Comparison of ENCODE assay signal across 13 cellular contexts in genomic region chr3:187014417-187014864, GRCh38.
DNase-seq lines count a peak whose midpoint lies in the region; ATAC-seq and TF ChIP-seq lines count a peak whose summit lies in the region.
"Had no signal": no experiment of that assay in that cellular context is flagged by ENCODE, and none has a peak within 500 bp of the region (broad histone marks: within the 10 kb centered on the region; RNA-seq: fewer than 3 reads in every experiment).

No MANE protein-coding gene starts in this region.

- peak overlapping the region; percentile 28 for H3K27ac ChIP-seq in VCaP

- H3K27me3 Mint-ChIP-seq in activated CD8-positive, alpha-beta T cell treated with anti-CD3 and anti-CD28 coated beads for 36 hours: no peaks in the 10 kb centered on the region
- no peaks in the 10 kb centered on the region for H3K27me3 Mint-ChIP-seq in activated CD8-positive, alpha-beta T cell treated with anti-CD3 and anti-CD28 coated beads, Interleukin-2, amount 10 ng/mL, durations not matched to agents 7 days and 5 days (ENCODE audit: low read depth)
- no peaks in the 10 kb centered on the region for H3K27me3 Mint-ChIP-seq in stimulated activated naive CD8-positive, alpha-beta T cell treated with anti-CD3 and anti-CD28 coated beads, Interleukin-15, amount 100 ng/mL, for 72 hours
- H3K27me3 Mint-ChIP-seq in mesothelial cell of epicardium (ENCODE audit: low read depth): no peaks in the 10 kb centered on the region

- no peak for DNase-seq in activated CD8-positive, alpha-beta T cell treated with anti-CD3 and anti-CD28 coated beads for 36 hours
- no peak for DNase-seq in activated CD8-positive, alpha-beta T cell treated with anti-CD3 and anti-CD28 coated beads, Interleukin-2, amount 10 ng/mL, durations not matched to agents 7 days and 5 days
- peak; percentile 28 to 45 for DNase-seq in foreskin fibroblast
- DNase-seq in stimulated activated naive CD8-positive, alpha-beta T cell treated with anti-CD3 and anti-CD28 coated beads, Interleukin-15, amount 100 ng/mL, for 72 hours: no peak
- no peak for DNase-seq in C1 segment of cervical spinal cord (lab: John Stamatoyannopoulos, UW)
- DNase-seq in mesothelial cell of epicardium (ENCODE audit: low spot score in 2 of 2, unreplicated experiment in 2 of 2): no peak
- DNase-seq in NCI-H69 (lab: John Stamatoyannopoulos, UW): no peak
- DNase-seq: activated CD4-positive, CD25-positive, alpha-beta regulatory T cell; NCI-H2081 treated with DMSO at 0.1 percent for 48 hours; occipital lobe; RPMI8226; stimulated activated CD4-positive, alpha-beta T cell treated with anti-CD3 and anti-CD28 coated beads, Interleukin-2, amount 100 ng/mL, for 48 hours had no signal

- peak overlapping the region; percentile 50 for H3K27ac Mint-ChIP-seq in activated CD8-positive, alpha-beta T cell treated with anti-CD3 and anti-CD28 coated beads for 36 hours
- no peak overlapping the region for H3K27ac Mint-ChIP-seq in activated CD8-positive, alpha-beta T cell treated with anti-CD3 and anti-CD28 coated beads, Interleukin-2, amount 10 ng/mL, durations not matched to agents 7 days and 5 days
- peak overlapping the region; percentile 41 to 54 for H3K27ac Mint-ChIP-seq in stimulated activated naive CD8-positive, alpha-beta T cell treated with anti-CD3 and anti-CD28 coated beads, Interleukin-15, amount 100 ng/mL, for 72 hours
- no peak overlapping the region for H3K27ac Mint-ChIP-seq in mesothelial cell of epicardium

- POLR2A ChIA-PET in activated CD8-positive, alpha-beta T cell treated with anti-CD3 and anti-CD28 coated beads for 36 hours (lab: Charles Lee): interaction anchor here (0.8 to 3.9 kb wide), 3 partner anchors 12 to 83 kb away, joined by 3 to 31 read pairs (median 6); partner anchors contain the start of gene ST6GAL1
- POLR2A ChIA-PET in activated CD8-positive, alpha-beta T cell treated with anti-CD3 and anti-CD28 coated beads, Interleukin-2, amount 10 ng/mL, durations not matched to agents 7 days and 5 days (lab: Charles Lee): no interaction called here

- TF ChIP-seq CTCF in activated CD8-positive, alpha-beta T cell treated with anti-CD3 and anti-CD28 coated beads for 36 hours (IDR thresholded peaks at IDR 0.05): no peak
- TF ChIP-seq CTCF in VCaP (conservative IDR thresholded peaks at IDR 0.05) (no peak), foreskin fibroblast (IDR thresholded peaks at IDR 0.05; ENCODE audit: low read depth, low read length) (no peak), mesothelial cell of epicardium (IDR thresholded peaks at IDR 0.05; ENCODE audit: unreplicated experiment) (no peak)

- intact Hi-C loops in activated CD8-positive, alpha-beta T cell treated with anti-CD3 and anti-CD28 coated beads for 36 hours (cut with micrococcal nuclease): no loop called here

- CTCF ChIA-PET in activated CD8-positive, alpha-beta T cell treated with anti-CD3 and anti-CD28 coated beads for 36 hours (lab: Charles Lee): interaction anchor here (1.4 to 2.1 kb wide), 2 partner anchors 12 to 165 kb away, joined by 3 to 6 read pairs; no protein-coding TSS in a partner anchor
- CTCF ChIA-PET in activated CD8-positive, alpha-beta T cell treated with anti-CD3 and anti-CD28 coated beads, Interleukin-2, amount 10 ng/mL, durations not matched to agents 7 days and 5 days (lab: Charles Lee): interaction anchor here (1.6 kb wide), 1 partner anchor 13 kb away, joined by 4 read pairs; no protein-coding TSS in a partner anchor

- no peaks in the 10 kb centered on the region for H3K9me3 Mint-ChIP-seq in activated CD8-positive, alpha-beta T cell treated with anti-CD3 and anti-CD28 coated beads for 36 hours
- no peaks in the 10 kb centered on the region for H3K9me3 Mint-ChIP-seq in activated CD8-positive, alpha-beta T cell treated with anti-CD3 and anti-CD28 coated beads, Interleukin-2, amount 10 ng/mL, durations not matched to agents 7 days and 5 days (ENCODE audit: insufficient read depth)
- no peaks in the 10 kb centered on the region for H3K9me3 Mint-ChIP-seq in stimulated activated naive CD8-positive, alpha-beta T cell treated with anti-CD3 and anti-CD28 coated beads, Interleukin-15, amount 100 ng/mL, for 72 hours
- H3K9me3 Mint-ChIP-seq in mesothelial cell of epicardium: no peaks in the 10 kb centered on the region

- H3K4me3 Mint-ChIP-seq in activated CD8-positive, alpha-beta T cell treated with anti-CD3 and anti-CD28 coated beads for 36 hours: no peak overlapping the region
- no peak overlapping the region for H3K4me3 Mint-ChIP-seq in activated CD8-positive, alpha-beta T cell treated with anti-CD3 and anti-CD28 coated beads, Interleukin-2, amount 10 ng/mL, durations not matched to agents 7 days and 5 days
- no peak overlapping the region for H3K4me3 Mint-ChIP-seq in stimulated activated naive CD8-positive, alpha-beta T cell treated with anti-CD3 and anti-CD28 coated beads, Interleukin-15, amount 100 ng/mL, for 72 hours
- H3K4me3 Mint-ChIP-seq in mesothelial cell of epicardium: no peak overlapping the region

- H3K4me3 ChIP-seq in foreskin fibroblast (ENCODE audit: low read depth in 1 of 2, low read length in 2 of 2): no peak overlapping the region

- no peak for ATAC-seq in activated CD8-positive, alpha-beta T cell treated with anti-CD3 and anti-CD28 coated beads for 36 hours
- no peak for ATAC-seq in activated CD8-positive, alpha-beta T cell treated with anti-CD3 and anti-CD28 coated beads, Interleukin-2, amount 10 ng/mL, durations not matched to agents 7 days and 5 days
- ATAC-seq in stimulated activated naive CD8-positive, alpha-beta T cell treated with anti-CD3 and anti-CD28 coated beads, Interleukin-15, amount 100 ng/mL, for 72 hours: no peak

- peaks cover 48% of the 10 kb centered on the region for H3K4me1 Mint-ChIP-seq in activated CD8-positive, alpha-beta T cell treated with anti-CD3 and anti-CD28 coated beads for 36 hours (ENCODE audit: low read depth)
- peaks cover 56% of the 10 kb centered on the region for H3K4me1 Mint-ChIP-seq in activated CD8-positive, alpha-beta T cell treated with anti-CD3 and anti-CD28 coated beads, Interleukin-2, amount 10 ng/mL, durations not matched to agents 7 days and 5 days (ENCODE audit: low read depth)
- peaks cover 59% of the 10 kb centered on the region for H3K4me1 Mint-ChIP-seq in stimulated activated naive CD8-positive, alpha-beta T cell treated with anti-CD3 and anti-CD28 coated beads, Interleukin-15, amount 100 ng/mL, for 72 hours
- peaks cover 13% of the 10 kb centered on the region for H3K4me1 Mint-ChIP-seq in mesothelial cell of epicardium

- H3K36me3 Mint-ChIP-seq in activated CD8-positive, alpha-beta T cell treated with anti-CD3 and anti-CD28 coated beads for 36 hours (ENCODE audit: low read depth): peaks cover 17% of the 10 kb centered on the region
- H3K36me3 Mint-ChIP-seq in activated CD8-positive, alpha-beta T cell treated with anti-CD3 and anti-CD28 coated beads, Interleukin-2, amount 10 ng/mL, durations not matched to agents 7 days and 5 days (ENCODE audit: low read depth): peaks cover 54% of the 10 kb centered on the region
- H3K36me3 Mint-ChIP-seq in mesothelial cell of epicardium: peaks cover 16% of the 10 kb centered on the region

Comparison
In these comparisons a context has a peak if more than half of its experiments do, and no peak if none do; other contexts are left out.
1. H3K27ac Mint-ChIP-seq: peak in activated CD8-positive, alpha-beta T cell treated with anti-CD3 and anti-CD28 coated beads for 36 hours (single experiment) and stimulated activated naive CD8-positive, alpha-beta T cell treated with anti-CD3 and anti-CD28 coated beads, Interleukin-15, amount 100 ng/mL, for 72 hours (2 of 2); none in activated CD8-positive, alpha-beta T cell treated with anti-CD3 and anti-CD28 coated beads, Interleukin-2, amount 10 ng/mL, durations not matched to agents 7 days and 5 days (single experiment) and mesothelial cell of epicardium (single experiment).
2. DNase-seq: peak in foreskin fibroblast (2 of 2); none in activated CD8-positive, alpha-beta T cell treated with anti-CD3 and anti-CD28 coated beads for 36 hours (single experiment), activated CD8-positive, alpha-beta T cell treated with anti-CD3 and anti-CD28 coated beads, Interleukin-2, amount 10 ng/mL, durations not matched to agents 7 days and 5 days (single experiment), stimulated activated naive CD8-positive, alpha-beta T cell treated with anti-CD3 and anti-CD28 coated beads, Interleukin-15, amount 100 ng/mL, for 72 hours (0 of 2), C1 segment of cervical spinal cord (0 of 14), mesothelial cell of epicardium (0 of 2) and NCI-H69 (single experiment).